ENCODE assay signal across 19 cellular contexts in the genomic region with DNA sequence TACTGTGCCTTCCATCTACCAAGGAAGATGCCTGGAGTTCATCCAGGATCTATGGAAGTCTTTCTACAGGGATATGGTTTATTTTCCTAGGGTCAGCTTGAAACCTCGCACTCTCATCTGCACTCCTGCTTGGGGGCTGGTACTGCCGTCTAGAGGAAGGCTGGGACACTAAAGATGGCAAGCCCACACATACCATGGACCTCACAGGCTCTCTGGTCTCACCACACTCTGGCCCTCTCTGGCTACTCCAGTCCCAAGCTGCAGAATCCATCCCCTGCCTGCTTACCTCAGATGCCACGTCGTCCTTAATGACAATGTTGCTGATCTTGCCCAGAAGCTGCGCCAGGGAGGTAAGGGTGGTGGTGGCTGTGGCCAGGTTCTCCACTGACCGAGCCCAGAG. TPM values are rescaled to one million over a fixed set of nuclear protein-coding genes. Genes with fewer than 3 reads are reported as not detected.
DNase-seq lines count a peak whose midpoint lies in the region; ATAC-seq and TF ChIP-seq lines count a peak whose summit lies in the region.
"Had no signal": no experiment of that assay in that cellular context is flagged by ENCODE, and none has a peak within 500 bp of the region (broad histone marks: within the 10 kb centered on the region; RNA-seq: fewer than 3 reads in every experiment).

No MANE protein-coding gene starts in this region.

- ATAC-seq in activated naive CD8-positive, alpha-beta T cell treated with anti-CD3 and anti-CD28 coated beads, Interleukin-2, amount 50 U/mL, for 24 hours, result no peak
- ATAC-seq in heart right ventricle, result no peak
- ATAC-seq in Right ventricle myocardium inferior, result no peak
- ATAC-seq: activated T-helper 17 cell treated with anti-CD3 and anti-CD28 coated beads, Interleukin-2, amount 50 U/mL, for 72 hours; stimulated activated effector memory CD8-positive, alpha-beta T cell treated with anti-CD3 and anti-CD28 coated beads, Interleukin-12 subunit alpha, Interleukin-12 subunit beta, amount 100 ng/mL, for 72 hours had no signal

- H3K27ac ChIP-seq in MM.1S (ENCODE audit: low read length), result no peak overlapping the region
- H3K27ac ChIP-seq in caudate nucleus (ENCODE audit: low read depth, low read length), result no peak overlapping the region
- H3K27ac ChIP-seq in heart right ventricle, result no peak overlapping the region
- H3K27ac ChIP-seq: C4-2B, PC-9, SJSA1 had no signal

- no TSS peak for BruUV-seq in Calu3 (replicated peaks; lab: Mats Ljungman, UMichigan)

- no peaks in the 10 kb centered on the region for H3K27me3 Mint-ChIP-seq in activated naive CD8-positive, alpha-beta T cell treated with anti-CD3 and anti-CD28 coated beads for 36 hours
- H3K27me3 Mint-ChIP-seq in activated naive CD8-positive, alpha-beta T cell treated with anti-CD3 and anti-CD28 coated beads, Interleukin-2, amount 50 U/mL, for 24 hours, result no peaks in the 10 kb centered on the region
- no peaks in the 10 kb centered on the region for H3K27me3 Mint-ChIP-seq in Calu3 (ENCODE audit: unreplicated experiment)
- H3K27me3 Mint-ChIP-seq: activated T-helper 17 cell treated with anti-CD3 and anti-CD28 coated beads, Interleukin-2, amount 50 U/mL, for 72 hours had no signal

- intact Hi-C loops in heart right ventricle (cut with DNase I), result loop anchor here in 3 of 10 donors (5.0 to 10.0 kb wide), 3 partner anchors 48 to 60 kb away; partner anchors contain the start of gene RSKR (in 2 of the 3)
- intact Hi-C loops in Right ventricle myocardium inferior (cut with DNase I), result loop anchor here (5.0 kb wide), 1 partner anchor 43 kb away; the partner anchor contains the start of gene SPAG5
- intact Hi-C loops in Calu3 (cut with micrococcal nuclease; ENCODE audit: unreplicated experiment), result no loop called here

- H3K4me2 ChIP-seq in MM.1S (ENCODE audit: low read depth, low read length), result no peak overlapping the region
- H3K4me2 ChIP-seq: PC-9 had no signal

- H3K9me2 ChIP-seq in MM.1S (replicated peaks; ENCODE audit: insufficient read depth, low read length), result no peaks in the 10 kb centered on the region

- H3K4me3 Mint-ChIP-seq in activated naive CD8-positive, alpha-beta T cell treated with anti-CD3 and anti-CD28 coated beads for 36 hours, result no peak overlapping the region
- H3K4me3 Mint-ChIP-seq in activated naive CD8-positive, alpha-beta T cell treated with anti-CD3 and anti-CD28 coated beads, Interleukin-2, amount 50 U/mL, for 24 hours, result no peak overlapping the region
- no peak overlapping the region for H3K4me3 Mint-ChIP-seq in Calu3 (ENCODE audit: low read depth, unreplicated experiment)
- H3K4me3 Mint-ChIP-seq: activated T-helper 17 cell treated with anti-CD3 and anti-CD28 coated beads, Interleukin-2, amount 50 U/mL, for 72 hours; stimulated activated effector memory CD8-positive, alpha-beta T cell treated with anti-CD3 and anti-CD28 coated beads, Interleukin-12 subunit alpha, Interleukin-12 subunit beta, amount 100 ng/mL, for 72 hours; T-helper 2 cell treated with Interferon-gamma antibody and Interleukin-4, amounts not matched to agents 5 μg/mL and 100 μg/mL, for 36 hours had no signal

- H4K20me1 ChIP-seq in MM.1S (ENCODE audit: insufficient read depth, low read length), result no peaks in the 10 kb centered on the region

- H3K27ac Mint-ChIP-seq in activated naive CD8-positive, alpha-beta T cell treated with anti-CD3 and anti-CD28 coated beads for 36 hours, result peak overlapping the region; percentile 10
- no peak overlapping the region for H3K27ac Mint-ChIP-seq in activated naive CD8-positive, alpha-beta T cell treated with anti-CD3 and anti-CD28 coated beads, Interleukin-2, amount 50 U/mL, for 24 hours
- no peak overlapping the region for H3K27ac Mint-ChIP-seq in Calu3 (ENCODE audit: unreplicated experiment)
- H3K27ac Mint-ChIP-seq: activated T-helper 17 cell treated with anti-CD3 and anti-CD28 coated beads, Interleukin-2, amount 50 U/mL, for 72 hours; stimulated activated effector memory CD8-positive, alpha-beta T cell treated with anti-CD3 and anti-CD28 coated beads, Interleukin-12 subunit alpha, Interleukin-12 subunit beta, amount 100 ng/mL, for 72 hours; T-helper 2 cell treated with Interferon-gamma antibody and Interleukin-4, amounts not matched to agents 5 μg/mL and 100 μg/mL, for 36 hours had no signal

- H3K4me1 ChIP-seq in MM.1S (ENCODE audit: low read length) (peaks cover 3% of the 10 kb centered on the region; the same call in 1 of the 2 replicates), heart right ventricle (peaks cover 0 to 34% (median 18%) of the 10 kb centered on the region in 9 donors)

- no peak overlapping the region for H3K9ac ChIP-seq in MM.1S (ENCODE audit: low read length)

- peaks cover 30% of the 10 kb centered on the region for H3K4me1 Mint-ChIP-seq in activated naive CD8-positive, alpha-beta T cell treated with anti-CD3 and anti-CD28 coated beads for 36 hours
- peaks cover 35% of the 10 kb centered on the region for H3K4me1 Mint-ChIP-seq in activated naive CD8-positive, alpha-beta T cell treated with anti-CD3 and anti-CD28 coated beads, Interleukin-2, amount 50 U/mL, for 24 hours
- H3K4me1 Mint-ChIP-seq in Calu3 (ENCODE audit: low read depth, unreplicated experiment), result peaks cover 12% of the 10 kb centered on the region

- no peak for DNase-seq in activated naive CD8-positive, alpha-beta T cell treated with anti-CD3 and anti-CD28 coated beads for 36 hours
- no peak for DNase-seq in activated naive CD8-positive, alpha-beta T cell treated with anti-CD3 and anti-CD28 coated beads, Interleukin-2, amount 50 U/mL, for 24 hours
- no peak for DNase-seq in MM.1S
- DNase-seq in fibroblast of peridontal ligament (ENCODE audit: extremely low read depth), result peak; percentile 23
- DNase-seq in caudate nucleus (lab: John Stamatoyannopoulos, UW), result no peak
- no peak for DNase-seq in heart right ventricle
- no peak for DNase-seq in Right ventricle myocardium inferior (ENCODE audit: missing footprints)
- no peak for DNase-seq in Calu3
- DNase-seq: activated CD4-positive, CD25-positive, alpha-beta regulatory T cell treated with anti-CD3 and anti-CD28 coated beads, Interleukin-2, amount 50 U/mL, for 72 hours; head of caudate nucleus; PC-9 had no signal

- WGBS in heart right ventricle, 2 donors, result 85 to 95% methylated on average over 6 of the region's 6 CpGs

- H3K36me3 ChIP-seq in MM.1S (replicated peaks; ENCODE audit: insufficient read depth, low read length), result no peaks in the 10 kb centered on the region
- H3K36me3 ChIP-seq in heart right ventricle, result peaks cover 0 to 65% (median 50%) of the 10 kb centered on the region in 9 donors

- H3K27me3 ChIP-seq in MM.1S (replicated peaks; ENCODE audit: insufficient read depth, low read length) (0 out of 2 replicates have a peak, but pooled peaks cover 5% of the 10 kb centered on the region), heart right ventricle (no peaks in the 10 kb centered on the region)
- H3K27me3 ChIP-seq: SJSA1 had no signal

- H3K9me3 Mint-ChIP-seq in activated naive CD8-positive, alpha-beta T cell treated with anti-CD3 and anti-CD28 coated beads for 36 hours, result no peaks in the 10 kb centered on the region
- no peaks in the 10 kb centered on the region for H3K9me3 Mint-ChIP-seq in activated naive CD8-positive, alpha-beta T cell treated with anti-CD3 and anti-CD28 coated beads, Interleukin-2, amount 50 U/mL, for 24 hours
- H3K9me3 Mint-ChIP-seq in Calu3 (ENCODE audit: low read depth, unreplicated experiment), result no peaks in the 10 kb centered on the region
- H3K9me3 Mint-ChIP-seq: activated T-helper 17 cell treated with anti-CD3 and anti-CD28 coated beads, Interleukin-2, amount 50 U/mL, for 72 hours; stimulated activated effector memory CD8-positive, alpha-beta T cell treated with anti-CD3 and anti-CD28 coated beads, Interleukin-12 subunit alpha, Interleukin-12 subunit beta, amount 100 ng/mL, for 72 hours; T-helper 2 cell treated with Interferon-gamma antibody and Interleukin-4, amounts not matched to agents 5 μg/mL and 100 μg/mL, for 36 hours had no signal

- H3F3A ChIP-seq in MM.1S (ENCODE audit: insufficient read depth, low read length), result no peaks in the 10 kb centered on the region; the same call in 1 of the 2 replicates

- H3K79me2 ChIP-seq in MM.1S (ENCODE audit: low read length), result no peaks in the 10 kb centered on the region

- H3K36me3 Mint-ChIP-seq in activated naive CD8-positive, alpha-beta T cell treated with anti-CD3 and anti-CD28 coated beads for 36 hours, result peaks cover 10% of the 10 kb centered on the region
- peaks cover 43% of the 10 kb centered on the region for H3K36me3 Mint-ChIP-seq in activated naive CD8-positive, alpha-beta T cell treated with anti-CD3 and anti-CD28 coated beads, Interleukin-2, amount 50 U/mL, for 24 hours (ENCODE audit: low read depth)
- peaks cover 15% of the 10 kb centered on the region for H3K36me3 Mint-ChIP-seq in Calu3 (ENCODE audit: insufficient read depth, unreplicated experiment)

- H3K9me3 ChIP-seq in MM.1S (replicated peaks; ENCODE audit: insufficient read depth, low read length) (no peaks in the 10 kb centered on the region), heart right ventricle (no peaks in the 10 kb centered on the region)
- H3K9me3 ChIP-seq: SJSA1 had no signal

- TF ChIP-seq CTCF in MM.1S (IDR thresholded peaks at IDR 0.05; ENCODE audit: low read length) (peak; percentile 19; the same call in 1 of the 2 replicates), heart right ventricle (IDR thresholded peaks at IDR 0.05) (peak in 3 of 9 donors; percentile 14 to 19 (median 14)), Calu3 (IDR thresholded peaks at IDR 0.05; ENCODE audit: unreplicated experiment) (no peak)

- H3K4me3 ChIP-seq in MM.1S (ENCODE audit: low read length) (no peak overlapping the region), heart right ventricle (no peak overlapping the region)
- H3K4me3 ChIP-seq: PC-9, SJSA1 had no signal

- CTCF ChIA-PET in Calu3 (lab: Charles Lee), result interaction anchor here (0.6 to 1.6 kb wide), 2 partner anchors 19 to 54 kb away, joined by 3 to 8 read pairs; no protein-coding TSS in a partner anchor

- H2AFZ ChIP-seq in MM.1S (ENCODE audit: low read length), result no peak overlapping the region
- H2AFZ ChIP-seq: PC-9 had no signal

RNA-seq across cellular contexts. Expression of gene UNC119, which starts 2.1 kb away (rescaled TPM):
- total RNA-seq in activated naive CD8-positive, alpha-beta T cell treated with anti-CD3 and anti-CD28 coated beads for 36 hours, result 10 to 100 TPM; 31.5 to 34.3 TPM
- total RNA-seq in heart right ventricle (10 to 100 TPM; 10.6 to 23.4 (median 21.0) TPM), Right ventricle myocardium inferior (22.2 TPM), Calu3 (2022) (13.0 and 14.6 TPM in 2 replicates)
- 10 to 100 TPM; 18.0 to 23.8 TPM for polyA plus RNA-seq in heart right ventricle

RNA-seq across cellular contexts. Expression of gene PIGS, which starts 16.8 kb away (rescaled TPM):
- 10 to 100 TPM; 41.5 to 42.5 TPM for total RNA-seq in activated naive CD8-positive, alpha-beta T cell treated with anti-CD3 and anti-CD28 coated beads for 36 hours
- 10 to 100 TPM; 44.6 to 69.3 (median 49.6) TPM for total RNA-seq in heart right ventricle
- 10 to 100 TPM in 1 of 2 donors, 1 to 10 TPM in 1; 9.0 to 44.9 TPM for polyA plus RNA-seq in heart right ventricle
- 41.1 TPM for total RNA-seq in Right ventricle myocardium inferior
- total RNA-seq in Calu3 (2022), result 50.9 and 59.2 TPM in 2 replicates

RNA-seq across cellular contexts. Expression of gene ALDOC, which starts 22.1 kb away (rescaled TPM):
- total RNA-seq in activated naive CD8-positive, alpha-beta T cell treated with anti-CD3 and anti-CD28 coated beads for 36 hours, result 10 to 100 TPM; 85.6 to 85.8 TPM
- 100 to 1,000 TPM; 196 to 416 (median 291) TPM for total RNA-seq in heart right ventricle
- 100 to 1,000 TPM; 122 to 156 TPM for polyA plus RNA-seq in heart right ventricle
- total RNA-seq in Right ventricle myocardium inferior, result 396 TPM
- total RNA-seq in Calu3 (2022), result 2.6 and 2.8 TPM in 2 replicates

RNA-seq across cellular contexts. Expression of gene SPAG5, which starts 44.3 kb away (rescaled TPM):
- total RNA-seq in activated naive CD8-positive, alpha-beta T cell treated with anti-CD3 and anti-CD28 coated beads for 36 hours, result 100 to 1,000 TPM; 111 to 122 TPM
- total RNA-seq in heart right ventricle, result 1 to 10 TPM in 7 of 10 donors, under 1 TPM in 3; 0.55 to 6.5 (median 1.2) TPM
- 1 to 10 TPM in 1 of 2 donors, under 1 TPM in 1; 0.86 to 1.6 TPM for polyA plus RNA-seq in heart right ventricle
- 1.6 TPM for total RNA-seq in Right ventricle myocardium inferior
- 69.3 and 82.1 TPM in 2 replicates for total RNA-seq in Calu3 (2022)

RNA-seq across cellular contexts. Expression of gene FOXN1, which starts 48.4 kb away (rescaled TPM):
- total RNA-seq in activated naive CD8-positive, alpha-beta T cell treated with anti-CD3 and anti-CD28 coated beads for 36 hours, result not detected
- total RNA-seq in heart right ventricle (not detected), Right ventricle myocardium inferior (not detected), Calu3 (2022) (not detected in 2 replicates)
- polyA plus RNA-seq in heart right ventricle, result not detected
- total RNA-seq: A673; activated T-helper 17 cell treated with anti-CD3 and anti-CD28 coated beads, Interleukin-2, amount 50 U/mL, for 72 hours; cardiac septum; PC-9; renal cortical epithelial cell; SJSA1 had no signal

Comparison
In these comparisons a context has a peak if more than half of its experiments do, and no peak if none do; other contexts are left out.
1. RNA of gene ALDOC, which starts 22.1 kb away (total RNA-seq): 396 TPM in Right ventricle myocardium inferior (single experiment), 196 to 416 TPM in heart right ventricle and 85.6 to 85.8 TPM in activated naive CD8-positive, alpha-beta T cell treated with anti-CD3 and anti-CD28 coated beads for 36 hours; 2.6 to 2.8 TPM in Calu3; every median in the first group is over 10 times any median in the second.